ENCODE assay signal across 2 cellular contexts in genomic region chr20:58629213-58629575, GRCh38.
TF ChIP-seq lines count a peak whose summit lies in the region.

No MANE protein-coding gene starts in this region.

TF ChIP-seq in HEK293, 187 proteins besides CTCF, POLR2A, EP300 and RAD21:
- TF ChIP-seq ZNF529 (tag by site-specific recombination; IDR thresholded peaks at IDR 0.05; ENCODE audit: insufficient replicate concordance) (no peak), ZNF169 (tag by site-specific recombination; IDR thresholded peaks at IDR 0.05) (no peak), ZNF302 (tag by site-specific recombination; IDR thresholded peaks at IDR 0.05; ENCODE audit: low read depth) (no peak), ZIC2 (tag by site-specific recombination; IDR thresholded peaks at IDR 0.05) (peak; percentile 52; the same call in 1 of the 2 replicates), ZBTB6 (tag by site-specific recombination; IDR thresholded peaks at IDR 0.05) (no peak)

TF ChIP-seq in H1, 55 proteins besides CTCF, POLR2A, EP300 and RAD21:
- TF ChIP-seq GABPA (IDR thresholded peaks at IDR 0.05; ENCODE audit: borderline replicate concordance, insufficient read depth, low read length) (no peak), TAF7 (optimal IDR thresholded peaks at IDR 0.05; ENCODE audit: borderline replicate concordance, low read depth, low read length) (no peak), FOSL1 (IDR thresholded peaks at IDR 0.05; ENCODE audit: insufficient read depth, low read depth, low read length) (no peak), RFX5 (IDR thresholded peaks at IDR 0.05; ENCODE audit: borderline replicate concordance, low read depth, low read length) (no peak), BACH1 (IDR thresholded peaks at IDR 0.05; ENCODE audit: low read length) (no peak), SIN3A (conservative IDR thresholded peaks at IDR 0.05 in 1 of 2, IDR thresholded peaks at IDR 0.05 in 1 of 2; ENCODE audit: low read depth in 1 of 2, low read length in 2 of 2) (no peak), TCF12 (IDR thresholded peaks at IDR 0.05; ENCODE audit: low read depth, low read length) (no peak)
